10 cellular contexts compared by ENCODE assay signal in genomic region chr12:132141976-132142678, GRCh38. TPM values are rescaled to one million over a fixed set of nuclear protein-coding genes. Genes with fewer than 3 reads are reported as not detected.
A peak's percentile ranks its signal among the peaks of the same experiment; 100 is the strongest.
DNase-seq lines count a peak whose midpoint lies in the region; ATAC-seq, FAIRE-seq and TF ChIP-seq lines count a peak whose summit lies in the region.
"Had no signal": no experiment of that assay in that cellular context is flagged by ENCODE, and none has a peak within 500 bp of the region (broad histone marks: within the 10 kb centered on the region; RNA-seq: fewer than 3 reads in every experiment).

No MANE protein-coding gene starts in this region.

- no peak for DNase-seq in CD4-positive, alpha-beta T cell
- DNase-seq in HFFc6 (no peak), astrocyte (ENCODE audit: low read depth) (no peak), neural progenitor cell (ENCODE audit: low spot score) (no peak), kidney (no peak)
- DNase-seq in stimulated activated naive CD4-positive, alpha-beta T cell (lab: John Stamatoyannopoulos, UW) = no peak
- DNase-seq: hippocampal formation, WERI-Rb-1 had no signal

- H3K27me3 Mint-ChIP-seq in CD4-positive, alpha-beta T cell = no peaks in the 10 kb centered on the region
- H3K27me3 Mint-ChIP-seq in HFFc6 (ENCODE audit: insufficient read depth) (peaks cover 4% of the 10 kb centered on the region), astrocyte (ENCODE audit: low read depth, unreplicated experiment) (no peaks in the 10 kb centered on the region), neural progenitor cell (ENCODE audit: insufficient read depth, low read depth) (peaks cover 4% of the 10 kb centered on the region)

- peaks cover 5% of the 10 kb centered on the region for H3K36me3 ChIP-seq in astrocyte (ENCODE audit: insufficient read depth, low read length)
- no peaks in the 10 kb centered on the region for H3K36me3 ChIP-seq in neural progenitor cell
- peaks cover 13 to 23% of the 10 kb centered on the region in 2 donors for H3K36me3 ChIP-seq in kidney (ENCODE audit: control insufficient read depth in 1 of 2, insufficient read depth in 2 of 2, low read length in 2 of 2)

- peak overlapping the region; percentile 56 for H3K27ac Mint-ChIP-seq in CD4-positive, alpha-beta T cell
- H3K27ac Mint-ChIP-seq in HFFc6 = no peak overlapping the region
- H3K27ac Mint-ChIP-seq in astrocyte (ENCODE audit: unreplicated experiment) = no peak overlapping the region
- H3K27ac Mint-ChIP-seq in neural progenitor cell = no peak overlapping the region

- H3K36me3 Mint-ChIP-seq in CD4-positive, alpha-beta T cell (ENCODE audit: low read depth) = peaks cover 55% of the 10 kb centered on the region
- peaks cover 10% of the 10 kb centered on the region for H3K36me3 Mint-ChIP-seq in HFFc6 (ENCODE audit: low read depth)
- H3K36me3 Mint-ChIP-seq in astrocyte (ENCODE audit: low read depth, unreplicated experiment) = peaks cover 4% of the 10 kb centered on the region
- peaks cover 16% of the 10 kb centered on the region for H3K36me3 Mint-ChIP-seq in neural progenitor cell

- no peaks in the 10 kb centered on the region for H3K9me3 ChIP-seq in CD4-positive, alpha-beta T cell (ENCODE audit: control insufficient read depth, low read length)
- no peaks in the 10 kb centered on the region for H3K9me3 ChIP-seq in astrocyte (ENCODE audit: insufficient read depth, low read depth, low read length)
- no peaks in the 10 kb centered on the region for H3K9me3 ChIP-seq in neural progenitor cell (ENCODE audit: low read depth)
- no peaks in the 10 kb centered on the region for H3K9me3 ChIP-seq in kidney (ENCODE audit: control insufficient read depth in 1 of 2, low read length in 2 of 2)

- H3K4me2 ChIP-seq in astrocyte (ENCODE audit: low read length) = peak overlapping the region; percentile 98
- no peak overlapping the region for H3K4me2 ChIP-seq in neural progenitor cell

- no peak for ATAC-seq in CD4-positive, alpha-beta T cell (ENCODE audit: poor library complexity)
- ATAC-seq in GM21619 (IDR thresholded peaks at IDR 0.05; ENCODE audit: unreplicated experiment) = no peak
- no peak for ATAC-seq in HG02623 (IDR thresholded peaks at IDR 0.05; ENCODE audit: unreplicated experiment)

- intact Hi-C loops in CD4-positive, alpha-beta T cell (cut with DNase I, micrococcal nuclease) = loop anchor here in 1 of 2 experiments (5.0 kb wide), 1 partner anchor 60 kb away; no protein-coding TSS in a partner anchor
- intact Hi-C loops in kidney (cut with DNase I) = no loop called here

- H3K4me1 ChIP-seq in astrocyte (ENCODE audit: insufficient read depth, low read length) = peaks cover 21% of the 10 kb centered on the region
- H3K4me1 ChIP-seq in neural progenitor cell = peaks cover 5% of the 10 kb centered on the region
- peaks cover 0 to 22% of the 10 kb centered on the region in 2 donors for H3K4me1 ChIP-seq in kidney (ENCODE audit: control insufficient read depth in 1 of 2, insufficient read depth in 1 of 2, low read depth in 1 of 2, low read length in 2 of 2)

- H3K27ac ChIP-seq in CD4-positive, alpha-beta T cell (ENCODE audit: low read depth, low read length) = no peak overlapping the region
- no peak overlapping the region for H3K27ac ChIP-seq in astrocyte (ENCODE audit: low read depth, low read length)
- H3K27ac ChIP-seq in neural progenitor cell = no peak overlapping the region
- no peak overlapping the region for H3K27ac ChIP-seq in kidney (ENCODE audit: low read depth in 2 of 2, low read length in 2 of 2)
- H3K27ac ChIP-seq: WERI-Rb-1 had no signal

- H4K20me1 ChIP-seq in astrocyte (ENCODE audit: insufficient read depth, low read length) (peaks cover 42% of the 10 kb centered on the region), neural progenitor cell (ENCODE audit: low read depth) (peaks cover 14% of the 10 kb centered on the region)

- H3K9me3 Mint-ChIP-seq in CD4-positive, alpha-beta T cell = no peaks in the 10 kb centered on the region
- H3K9me3 Mint-ChIP-seq in HFFc6 (no peaks in the 10 kb centered on the region), astrocyte (ENCODE audit: unreplicated experiment) (no peaks in the 10 kb centered on the region), neural progenitor cell (no peaks in the 10 kb centered on the region)

- H3F3A ChIP-seq in neural progenitor cell (ENCODE audit: low read depth) = peaks cover 4% of the 10 kb centered on the region

- H3K4me3 ChIP-seq in astrocyte (ENCODE audit: insufficient read depth, low read depth, low read length) (no peak overlapping the region), neural progenitor cell (no peak overlapping the region), kidney (ENCODE audit: low read length in 2 of 2) (no peak overlapping the region)

- POLR2A ChIA-PET in CD4-positive, alpha-beta T cell (lab: Charles Lee) = interaction anchor here (1.0 kb wide), 1 partner anchor 11 kb away, joined by 3 read pairs; no protein-coding TSS in a partner anchor

- H3K4me1 Mint-ChIP-seq in CD4-positive, alpha-beta T cell (ENCODE audit: low read depth) = peaks cover 25% of the 10 kb centered on the region
- H3K4me1 Mint-ChIP-seq in HFFc6 (ENCODE audit: low read depth) = peaks cover 40% of the 10 kb centered on the region
- H3K4me1 Mint-ChIP-seq in astrocyte (ENCODE audit: low read depth, unreplicated experiment) = peaks cover 12% of the 10 kb centered on the region
- peaks cover 21% of the 10 kb centered on the region for H3K4me1 Mint-ChIP-seq in neural progenitor cell

- TF ChIP-seq CTCF in CD4-positive, alpha-beta T cell (IDR thresholded peaks at IDR 0.05) = no peak
- TF ChIP-seq CTCF in HFFc6 (IDR thresholded peaks at IDR 0.05) (no peak), astrocyte (IDR thresholded peaks at IDR 0.05; ENCODE audit: insufficient read depth, low read depth, low read length) (no peak), neural progenitor cell (IDR thresholded peaks at IDR 0.05) (no peak), kidney (IDR thresholded peaks at IDR 0.05; ENCODE audit: borderline replicate concordance, extremely low read depth, insufficient read depth) (no peak)

- H3K4me3 Mint-ChIP-seq in CD4-positive, alpha-beta T cell = peak overlapping the region; percentile 82
- H3K4me3 Mint-ChIP-seq in HFFc6 (peak overlapping the region; percentile 91), astrocyte (ENCODE audit: unreplicated experiment) (peak overlapping the region; percentile 70), neural progenitor cell (peak overlapping the region; percentile 88)

- FAIRE-seq in astrocyte (lab: Jason Lieb, UNC) = no peak
- FAIRE-seq in kidney (lab: Jason Lieb, UNC) = no peak

- H3K79me2 ChIP-seq in astrocyte (ENCODE audit: insufficient read depth, low read length) (peaks cover 49% of the 10 kb centered on the region), neural progenitor cell (ENCODE audit: low read depth) (peaks cover 27% of the 10 kb centered on the region)

- H2AFZ ChIP-seq in astrocyte (ENCODE audit: low read depth, low read length) = no peak overlapping the region
- H2AFZ ChIP-seq in neural progenitor cell (replicated peaks) = no peak overlapping the region

- no peak overlapping the region for H3K9ac ChIP-seq in astrocyte (ENCODE audit: low read length)
- no peak overlapping the region for H3K9ac ChIP-seq in neural progenitor cell
- no peak overlapping the region for H3K9ac ChIP-seq in kidney (ENCODE audit: low read length in 2 of 2)

- no peaks in the 10 kb centered on the region for H3K27me3 ChIP-seq in CD4-positive, alpha-beta T cell (ENCODE audit: control insufficient read depth, insufficient read depth, low read length)
- H3K27me3 ChIP-seq in astrocyte (ENCODE audit: insufficient read depth, low read length) (no peaks in the 10 kb centered on the region), neural progenitor cell (no peaks in the 10 kb centered on the region)

- CTCF ChIA-PET in CD4-positive, alpha-beta T cell (lab: Charles Lee) = no interaction called here

RNA-seq across cellular contexts. Expression of gene DDX51, which starts 2.0 kb away (rescaled TPM):
- total RNA-seq in CD4-positive, alpha-beta T cell = 10 to 100 TPM; 58.0 to 59.3 TPM
- total RNA-seq in HFFc6 (2021; fragmentation: NEBNext Ultra II Directional; extraction: Animal tissue kit (Norgen Biotek cat#: 25700)) = 10 to 100 TPM; 13.8 to 18.3 (median 16.8) TPM
- total RNA-seq in astrocyte (8.2 and 10.2 TPM in 2 replicates), neural progenitor cell (ENCODE audit: low replicate concordance) (8.5 and 15.5 TPM in 2 replicates), kidney (19.6 TPM)
- 10.3 TPM for polyA plus RNA-seq in kidney (ENCODE audit: insufficient read depth, low read depth, low replicate concordance)

RNA-seq across cellular contexts. Expression of gene NOC4L, which starts 2.1 kb away (rescaled TPM):
- total RNA-seq in CD4-positive, alpha-beta T cell = 10 to 100 TPM; 21.8 to 22.3 TPM
- total RNA-seq in HFFc6 (2021; fragmentation: NEBNext Ultra II Directional; extraction: Animal tissue kit (Norgen Biotek cat#: 25700)) = 10 to 100 TPM; 25.8 to 33.5 (median 31.3) TPM
- total RNA-seq in astrocyte = 15.7 and 16.5 TPM in 2 replicates
- total RNA-seq in neural progenitor cell (ENCODE audit: low replicate concordance) = 3.5 and 12.1 TPM in 2 replicates
- total RNA-seq in kidney = 20.0 TPM
- 22.3 TPM for polyA plus RNA-seq in kidney (ENCODE audit: insufficient read depth, low read depth, low replicate concordance)
